Comparison of ENCODE assay signal across 9 cellular contexts in the genomic region with DNA sequence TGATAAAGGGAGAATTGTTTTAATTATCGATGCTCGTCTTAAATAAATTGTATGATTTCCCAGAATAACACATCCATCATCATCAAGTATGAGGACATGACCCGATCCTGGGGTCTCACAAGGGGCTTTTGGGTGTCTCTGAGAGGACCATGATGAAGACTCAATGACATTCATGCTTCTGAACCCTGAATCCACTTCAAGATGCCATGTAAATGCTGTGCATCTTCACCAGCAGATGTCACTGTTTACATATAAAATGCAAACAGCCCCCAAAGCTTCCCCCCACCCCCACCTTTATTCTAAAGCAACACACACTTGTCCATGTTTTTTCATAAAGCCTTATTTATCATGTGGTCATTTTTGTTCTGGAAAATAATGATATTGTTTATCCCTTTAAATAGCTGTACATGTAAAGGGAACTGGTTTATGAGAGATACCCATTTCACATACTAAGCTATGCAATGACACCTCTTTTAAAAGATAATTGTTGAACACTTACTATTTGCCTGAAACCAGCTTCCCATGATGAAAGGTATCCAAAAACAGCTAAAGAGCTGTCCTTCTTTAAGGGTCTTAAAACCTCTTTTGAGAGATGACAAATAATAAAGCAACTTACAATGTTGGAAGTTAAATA.
A peak's percentile ranks its signal among the peaks of the same experiment; 100 is the strongest.
DNase-seq lines count a peak whose midpoint lies in the region; ATAC-seq and TF ChIP-seq lines count a peak whose summit lies in the region.
"Had no signal": no experiment of that assay in that cellular context is flagged by ENCODE, and none has a peak within 500 bp of the region (broad histone marks: within the 10 kb centered on the region; RNA-seq: fewer than 3 reads in every experiment).

No MANE protein-coding gene starts in this region.

- H3K9me3 Mint-ChIP-seq in natural killer cell, result no peaks in the 10 kb centered on the region
- no peaks in the 10 kb centered on the region for H3K9me3 Mint-ChIP-seq in natural killer cell treated with Interleukin-12 subunit alpha and Interleukin-12 subunit beta and Interleukin-15 and Interleukin-18, amount 100 ng/mL, for 72 hours
- H3K9me3 Mint-ChIP-seq: central memory CD8-positive, alpha-beta T cell had no signal

- peak; percentile 41 for TF ChIP-seq CTCF in natural killer cell (IDR thresholded peaks at IDR 0.05)
- TF ChIP-seq CTCF in fibroblast of mammary gland (conservative IDR thresholded peaks at IDR 0.05; ENCODE audit: control insufficient read depth, insufficient read depth, low read depth, low read length), result peak; percentile 82

- no peaks in the 10 kb centered on the region for H3K4me1 Mint-ChIP-seq in natural killer cell
- H3K4me1 Mint-ChIP-seq in natural killer cell treated with Interleukin-12 subunit alpha and Interleukin-12 subunit beta and Interleukin-15 and Interleukin-18, amount 100 ng/mL, for 72 hours (ENCODE audit: low read depth in 2 of 2), result no peaks in the 10 kb centered on the region
- H3K4me1 Mint-ChIP-seq: central memory CD8-positive, alpha-beta T cell had no signal

- no peak overlapping the region for H3K27ac Mint-ChIP-seq in natural killer cell
- H3K27ac Mint-ChIP-seq in natural killer cell treated with Interleukin-12 subunit alpha and Interleukin-12 subunit beta and Interleukin-15 and Interleukin-18, amount 100 ng/mL, for 72 hours, result no peak overlapping the region

- DNase-seq in natural killer cell (no peak), OCI-M1 (lab: John Stamatoyannopoulos, UW) (peak; percentile 42), fibroblast of mammary gland (ENCODE audit: low read depth) (peak; percentile 61), renal cortical epithelial cell (ENCODE audit: low read depth) (peak; percentile 23), NCI-H345 treated with DMSO at 0.1 percent for 48 hours (lab: John Stamatoyannopoulos, UW; ENCODE audit: unreplicated experiment) (no peak)
- no peak for DNase-seq in natural killer cell treated with Interleukin-12 subunit alpha and Interleukin-12 subunit beta and Interleukin-15 and Interleukin-18, amount 100 ng/mL, for 72 hours (ENCODE audit: low spot score)
- no peak for DNase-seq in activated CD4-positive, alpha-beta T cell treated with anti-CD3 and anti-CD28 coated beads for 1 hour

- H3K36me3 Mint-ChIP-seq in natural killer cell, result no peaks in the 10 kb centered on the region
- H3K36me3 Mint-ChIP-seq in natural killer cell treated with Interleukin-12 subunit alpha and Interleukin-12 subunit beta and Interleukin-15 and Interleukin-18, amount 100 ng/mL, for 72 hours, result no peaks in the 10 kb centered on the region

- intact Hi-C loops in natural killer cell (cut with micrococcal nuclease), result no loop called here

- H3K4me3 Mint-ChIP-seq in natural killer cell, result no peak overlapping the region
- H3K4me3 Mint-ChIP-seq in natural killer cell treated with Interleukin-12 subunit alpha and Interleukin-12 subunit beta and Interleukin-15 and Interleukin-18, amount 100 ng/mL, for 72 hours, result no peak overlapping the region
- H3K4me3 Mint-ChIP-seq: central memory CD8-positive, alpha-beta T cell had no signal

- ATAC-seq in natural killer cell, result no peak
- no peak for ATAC-seq in natural killer cell treated with Interleukin-12 subunit alpha and Interleukin-12 subunit beta and Interleukin-15 and Interleukin-18, amount 100 ng/mL, for 72 hours
- ATAC-seq in activated CD4-positive, CD25-positive, alpha-beta regulatory T cell treated with anti-CD3 and anti-CD28 coated beads, Interleukin-2, amount 50 U/mL, for 24 hours, result no peak

- no peak overlapping the region for H3K4me3 ChIP-seq in fibroblast of mammary gland (ENCODE audit: control insufficient read depth, low read depth, low read length)

- no peaks in the 10 kb centered on the region for H3K27me3 Mint-ChIP-seq in natural killer cell (ENCODE audit: low read depth in 2 of 2)
- H3K27me3 Mint-ChIP-seq in natural killer cell treated with Interleukin-12 subunit alpha and Interleukin-12 subunit beta and Interleukin-15 and Interleukin-18, amount 100 ng/mL, for 72 hours, result peaks cover 0 to 2% of the 10 kb centered on the region in 2 donors

Comparison
In these comparisons a context has a peak if more than half of its experiments do, and no peak if none do; other contexts are left out.
1. DNase-seq: peak in OCI-M1 (single experiment), fibroblast of mammary gland (single experiment) and renal cortical epithelial cell (single experiment); none in natural killer cell (single experiment), natural killer cell treated with Interleukin-12 subunit alpha and Interleukin-12 subunit beta and Interleukin-15 and Interleukin-18, amount 100 ng/mL, for 72 hours (single experiment), activated CD4-positive, alpha-beta T cell treated with anti-CD3 and anti-CD28 coated beads for 1 hour (single experiment) and NCI-H345 treated with DMSO at 0.1 percent for 48 hours (single experiment).